Comparison of ENCODE assay signal across 13 cellular contexts in the genomic region with DNA sequence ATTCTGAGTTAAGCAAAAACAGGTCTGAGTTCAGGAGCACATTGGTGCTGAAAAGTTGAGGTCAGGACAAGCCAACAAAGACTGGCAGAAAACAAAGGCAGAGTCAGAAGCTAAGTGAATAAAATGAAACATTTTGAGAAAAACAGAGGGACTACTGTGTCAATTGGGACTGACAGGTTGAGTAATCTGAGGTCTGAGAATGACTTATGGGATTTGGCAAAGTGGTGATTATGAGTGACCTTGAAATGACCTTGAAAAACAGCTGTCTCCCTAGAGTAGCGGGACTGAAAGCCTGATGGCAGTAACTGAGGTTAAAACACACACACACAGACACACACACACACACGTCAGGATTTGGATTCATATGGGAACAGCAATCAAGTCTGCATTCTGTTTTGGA.
"Had no signal": no experiment of that assay in that cellular context is flagged by ENCODE, and none has a peak within 500 bp of the region (broad histone marks: within the 10 kb centered on the region; RNA-seq: fewer than 3 reads in every experiment).

No MANE protein-coding gene starts in this region.

- H3K4me1 ChIP-seq: transverse colon had no signal

- DNase-seq: activated effector memory CD4-positive, alpha-beta T cell treated with Interleukin-2 at 50 U/mL for 16 hours; amygdala; effector memory CD8-positive, alpha-beta T cell; hypothalamus; left cardiac atrium; naive thymus-derived CD8-positive, alpha-beta T cell; right cardiac atrium; stimulated activated naive B cell treated with anti-CD40 and anti-IgM and Interleukin-4, amounts not matched to agents 10 μg/mL and 1 μg/mL and 100 μg/mL, for 72 hours; substantia nigra; transverse colon had no signal

- H3K9me3 ChIP-seq: neutrophil, transverse colon had no signal

- H3K36me3 ChIP-seq: neutrophil, transverse colon had no signal

- ATAC-seq: activated CD4-positive, CD25-positive, alpha-beta regulatory T cell treated with anti-CD3 and anti-CD28 coated beads, Interleukin-2, amount 50 U/mL, for 24 hours; activated naive CD4-positive, alpha-beta T cell treated with anti-CD3 and anti-CD28 coated beads, Interleukin-2, amount 50 U/mL, for 72 hours; effector memory CD8-positive, alpha-beta T cell; left cardiac atrium; naive thymus-derived CD8-positive, alpha-beta T cell; stimulated activated naive B cell treated with anti-CD40 and anti-IgM and Interleukin-4, amounts not matched to agents 10 μg/mL and 1 μg/mL and 100 μg/mL, for 72 hours had no signal

- H3K27me3 ChIP-seq: transverse colon had no signal

- H3K27ac ChIP-seq: neutrophil, transverse colon had no signal

- H3K4me3 ChIP-seq: transverse colon had no signal
